ENCODE assay signal across 8 cellular contexts in the genomic region with DNA sequence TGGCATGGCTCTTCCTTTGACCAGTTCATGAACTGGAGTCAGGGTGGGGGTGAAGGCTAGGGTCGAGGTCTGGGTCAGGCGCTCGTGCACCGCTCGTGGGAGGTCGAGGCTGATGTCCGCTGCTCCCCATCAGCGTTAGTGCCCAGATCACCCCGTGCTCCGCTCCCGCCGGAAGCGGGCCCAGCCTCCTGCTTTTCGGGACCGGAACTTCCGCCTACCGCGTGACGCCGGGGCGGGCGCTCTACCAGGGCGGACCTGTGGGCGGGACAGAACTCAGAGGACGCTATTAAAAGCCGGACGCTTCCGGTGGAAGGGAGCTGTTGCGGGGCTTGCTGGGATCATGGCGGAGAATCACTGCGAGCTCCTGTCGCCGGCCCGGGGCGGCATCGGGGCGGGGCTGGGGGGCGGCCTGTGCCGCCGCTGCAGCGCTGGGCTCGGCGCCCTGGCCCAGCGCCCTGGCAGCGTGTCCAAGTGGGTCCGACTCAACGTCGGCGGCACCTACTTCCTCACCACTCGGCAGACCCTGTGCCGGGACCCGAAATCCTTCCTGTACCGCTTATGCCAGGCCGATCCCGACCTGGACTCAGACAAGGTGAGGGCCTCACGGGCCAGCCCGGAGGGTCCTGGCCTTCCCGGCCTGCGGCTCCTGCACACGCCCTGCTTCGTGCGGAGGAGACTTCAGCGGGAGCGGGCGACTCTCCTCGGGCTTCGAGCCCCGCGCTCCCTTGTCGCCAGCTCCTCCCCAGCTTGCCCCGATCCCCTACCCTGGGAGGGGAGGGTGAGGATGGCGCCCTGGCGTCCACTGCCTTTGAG. TPM values are rescaled to one million over a fixed set of nuclear protein-coding genes. Genes with fewer than 3 reads are reported as not detected.
A peak's percentile ranks its signal among the peaks of the same experiment; 100 is the strongest.
DNase-seq lines count a peak whose midpoint lies in the region; ATAC-seq and TF ChIP-seq lines count a peak whose summit lies in the region.

A gene with protein sequence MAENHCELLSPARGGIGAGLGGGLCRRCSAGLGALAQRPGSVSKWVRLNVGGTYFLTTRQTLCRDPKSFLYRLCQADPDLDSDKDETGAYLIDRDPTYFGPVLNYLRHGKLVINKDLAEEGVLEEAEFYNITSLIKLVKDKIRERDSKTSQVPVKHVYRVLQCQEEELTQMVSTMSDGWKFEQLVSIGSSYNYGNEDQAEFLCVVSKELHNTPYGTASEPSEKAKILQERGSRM (plus strand): TSS at position 315 of the 813 bp plus-strand sequence. CDS start 26 bp downstream, at position 341.

- POLR2A ChIA-PET in activated CD4-positive, alpha-beta T cell treated with anti-CD3 and anti-CD28 coated beads, Interleukin-2, amount 10 ng/mL, durations not matched to agents 7 days and 5 days (lab: Charles Lee) = interaction anchor here (0.6 to 1.0 kb wide), 3 partner anchors 9 to 1349 kb away, joined by 3 to 6 read pairs (median 4); a partner anchor contains a TSS

- intact Hi-C loops in left colon (cut with DNase I, micrococcal nuclease) = no loop called here

- H3K27ac ChIP-seq in coronary artery = peak within 1 kb of the TSS; percentile 66 to 85

- no peak for TF ChIP-seq CTCF in coronary artery (IDR thresholded peaks at IDR 0.05)

- H3K4me3 Mint-ChIP-seq in activated CD4-positive, alpha-beta T cell treated with anti-CD3 and anti-CD28 coated beads, Interleukin-2, amount 10 ng/mL, durations not matched to agents 7 days and 5 days = peak within 1 kb of the TSS; percentile 99

- DNase-seq in Ammon's horn (ENCODE audit: low spot score) (peak; percentile 98), GM19240 (ENCODE audit: insufficient read length, low spot score) (peak; percentile 90), NCI-H69 (lab: John Stamatoyannopoulos, UW) (peak; percentile 98), coronary artery (ENCODE audit: low spot score) (peak; percentile 97), left colon (peak; percentile 96 to 97)
- DNase-seq in activated CD4-positive, alpha-beta T cell treated with anti-CD3 and anti-CD28 coated beads, Interleukin-2, amount 10 ng/mL, durations not matched to agents 7 days and 5 days = peak; percentile 96
- DNase-seq in stimulated activated CD4-positive, alpha-beta T cell treated with anti-CD3 and anti-CD28 coated beads, Interleukin-1b, Interleukin-23, amount 100 ng/mL, for 4 hours (ENCODE audit: low read depth in 2 of 2) = peak; percentile 93 to 94

- peak within 1 kb of the TSS; percentile 88 for H3K4me3 ChIP-seq in coronary artery

- H3K27me3 Mint-ChIP-seq in activated CD4-positive, alpha-beta T cell treated with anti-CD3 and anti-CD28 coated beads, Interleukin-2, amount 10 ng/mL, durations not matched to agents 7 days and 5 days = no peaks in the 10 kb centered on the region

- H3K36me3 Mint-ChIP-seq in activated CD4-positive, alpha-beta T cell treated with anti-CD3 and anti-CD28 coated beads, Interleukin-2, amount 10 ng/mL, durations not matched to agents 7 days and 5 days (ENCODE audit: low read depth) = peaks cover 3% of the 10 kb centered on the region

- CTCF ChIA-PET in activated CD4-positive, alpha-beta T cell treated with anti-CD3 and anti-CD28 coated beads, Interleukin-2, amount 10 ng/mL, durations not matched to agents 7 days and 5 days (lab: Charles Lee) = interaction anchor here (0.6 to 0.7 kb wide), 2 partner anchors 9 to 661 kb away, joined by 3 read pairs; no protein-coding TSS in a partner anchor

- peak within 1 kb of the TSS; percentile 92 for H3K27ac Mint-ChIP-seq in activated CD4-positive, alpha-beta T cell treated with anti-CD3 and anti-CD28 coated beads, Interleukin-2, amount 10 ng/mL, durations not matched to agents 7 days and 5 days

- peak; percentile 31 for ATAC-seq in HG03469 (IDR thresholded peaks at IDR 0.05; ENCODE audit: unreplicated experiment)
- peak; percentile 82 for ATAC-seq in left colon

- peaks cover 30% of the 10 kb centered on the region for H3K4me1 Mint-ChIP-seq in activated CD4-positive, alpha-beta T cell treated with anti-CD3 and anti-CD28 coated beads, Interleukin-2, amount 10 ng/mL, durations not matched to agents 7 days and 5 days

- H3K9me3 Mint-ChIP-seq in activated CD4-positive, alpha-beta T cell treated with anti-CD3 and anti-CD28 coated beads, Interleukin-2, amount 10 ng/mL, durations not matched to agents 7 days and 5 days = no peaks in the 10 kb centered on the region

RNA-seq across cellular contexts. Expression of the gene that starts here (rescaled TPM):
- 10 to 100 TPM; 31.6 to 34.4 TPM for total RNA-seq in activated CD4-positive, alpha-beta T cell treated with anti-CD3 and anti-CD28 coated beads, Interleukin-2, amount 10 ng/mL, durations not matched to agents 7 days and 5 days
- total RNA-seq in left colon = 10 to 100 TPM; 49.3 to 79.6 TPM

Comparison
In these comparisons a context has a peak if more than half of its experiments do, and no peak if none do; other contexts are left out.
1. Peak in every context shown above with its lines: DNase-seq, ATAC-seq, H3K4me3 ChIP-seq and H3K27ac ChIP-seq.